Comparison of ENCODE assay signal across 1 cellular context in the genomic region with DNA sequence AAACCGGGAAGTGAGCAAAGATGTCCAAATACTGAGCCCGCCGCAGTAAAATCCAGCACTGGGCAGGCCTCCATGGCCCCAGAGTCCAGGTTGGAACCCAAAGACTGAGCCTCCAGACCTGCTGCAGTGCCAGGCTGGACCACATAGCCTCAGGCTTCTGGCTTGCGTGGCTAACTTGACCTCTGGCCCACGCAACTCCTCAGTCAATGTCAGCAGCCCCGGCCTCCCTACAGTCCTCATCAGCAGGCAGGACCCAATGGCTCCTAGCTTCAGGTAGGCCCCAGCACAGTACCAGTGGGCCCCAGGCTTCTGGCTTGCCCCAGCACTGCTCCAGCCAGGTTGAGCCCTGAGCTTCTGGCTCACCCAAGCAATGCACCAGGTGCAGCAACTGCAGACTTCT.
TF ChIP-seq lines count a peak whose summit lies in the region.

No MANE protein-coding gene starts in this region.

TF ChIP-seq in H1, 55 proteins besides CTCF, POLR2A, EP300 and RAD21 (continued from another document):
- TF ChIP-seq, protein P1, sequence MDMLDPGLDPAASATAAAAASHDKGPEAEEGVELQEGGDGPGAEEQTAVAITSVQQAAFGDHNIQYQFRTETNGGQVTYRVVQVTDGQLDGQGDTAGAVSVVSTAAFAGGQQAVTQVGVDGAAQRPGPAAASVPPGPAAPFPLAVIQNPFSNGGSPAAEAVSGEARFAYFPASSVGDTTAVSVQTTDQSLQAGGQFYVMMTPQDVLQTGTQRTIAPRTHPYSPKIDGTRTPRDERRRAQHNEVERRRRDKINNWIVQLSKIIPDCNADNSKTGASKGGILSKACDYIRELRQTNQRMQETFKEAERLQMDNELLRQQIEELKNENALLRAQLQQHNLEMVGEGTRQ (IDR thresholded peaks at IDR 0.05; ENCODE audit: low read length): no peak
- TF ChIP-seq YY1 (IDR thresholded peaks at IDR 0.05; ENCODE audit: low read depth, low read length) (no peak), GABPA (IDR thresholded peaks at IDR 0.05; ENCODE audit: borderline replicate concordance, insufficient read depth, low read length) (no peak), BCL11A (IDR thresholded peaks at IDR 0.05; ENCODE audit: low read depth in 2 of 2, low read length in 2 of 2) (no peak), EZH2 (IDR thresholded peaks at IDR 0.05; ENCODE audit: low read depth, low read length, severe bottlenecking) (no peak), GTF2F1 (IDR thresholded peaks at IDR 0.05; ENCODE audit: borderline replicate concordance, low read depth, low read length) (no peak), TAF7 (optimal IDR thresholded peaks at IDR 0.05; ENCODE audit: borderline replicate concordance, low read depth, low read length) (no peak), FOSL1 (IDR thresholded peaks at IDR 0.05; ENCODE audit: insufficient read depth, low read depth, low read length) (no peak), MAFK (IDR thresholded peaks at IDR 0.05; ENCODE audit: low read depth, low read length) (no peak), SIN3A (conservative IDR thresholded peaks at IDR 0.05 in 1 of 2, IDR thresholded peaks at IDR 0.05 in 1 of 2; ENCODE audit: low read depth in 1 of 2, low read length in 2 of 2) (no peak), ZNF274 (IDR thresholded peaks at IDR 0.05; ENCODE audit: borderline replicate concordance, extremely low read depth, low read length) (no peak), RBBP5 (IDR thresholded peaks at IDR 0.05; ENCODE audit: borderline replicate concordance, low read depth, low read length) (no peak), KDM5A (IDR thresholded peaks at IDR 0.05; ENCODE audit: low read length) (no peak), BRCA1 (IDR thresholded peaks at IDR 0.05; ENCODE audit: low read depth, low read length) (no peak), TAF1 (IDR thresholded peaks at IDR 0.05; ENCODE audit: low read depth, low read length) (no peak)
- TF ChIP-seq, protein P2, sequence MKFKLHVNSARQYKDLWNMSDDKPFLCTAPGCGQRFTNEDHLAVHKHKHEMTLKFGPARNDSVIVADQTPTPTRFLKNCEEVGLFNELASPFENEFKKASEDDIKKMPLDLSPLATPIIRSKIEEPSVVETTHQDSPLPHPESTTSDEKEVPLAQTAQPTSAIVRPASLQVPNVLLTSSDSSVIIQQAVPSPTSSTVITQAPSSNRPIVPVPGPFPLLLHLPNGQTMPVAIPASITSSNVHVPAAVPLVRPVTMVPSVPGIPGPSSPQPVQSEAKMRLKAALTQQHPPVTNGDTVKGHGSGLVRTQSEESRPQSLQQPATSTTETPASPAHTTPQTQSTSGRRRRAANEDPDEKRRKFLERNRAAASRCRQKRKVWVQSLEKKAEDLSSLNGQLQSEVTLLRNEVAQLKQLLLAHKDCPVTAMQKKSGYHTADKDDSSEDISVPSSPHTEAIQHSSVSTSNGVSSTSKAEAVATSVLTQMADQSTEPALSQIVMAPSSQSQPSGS (IDR thresholded peaks at IDR 0.05; ENCODE audit: low read length): no peak
